In genomic region chr1:196896355-196896754, GRCh38 we compare ENCODE assay signal across 23 cellular contexts. TPM values are rescaled to one million over a fixed set of nuclear protein-coding genes. Genes with fewer than 3 reads are reported as not detected.
"Had no signal": no experiment of that assay in that cellular context is flagged by ENCODE, and none has a peak within 500 bp of the region (broad histone marks: within the 10 kb centered on the region; RNA-seq: fewer than 3 reads in every experiment).

No MANE protein-coding gene starts in this region.

- H3K9me3 ChIP-seq: body of pancreas, gastrocnemius medialis, left ventricle myocardium inferior, neutrophil, ovary, prostate gland, tibial nerve had no signal

- H3K27ac Mint-ChIP-seq: activated naive CD4-positive, alpha-beta T cell treated with anti-CD3 and anti-CD28 coated beads, Interleukin-2, amount 50 U/mL, for 24 hours; mesothelial cell of epicardium; natural killer cell; stimulated activated naive CD8-positive, alpha-beta T cell treated with anti-CD3 and anti-CD28 coated beads, Interleukin-15, amount 100 ng/mL, for 72 hours had no signal

- H3K36me3 ChIP-seq: gastrocnemius medialis, left ventricle myocardium inferior, neutrophil, ovary, prostate gland, tibial nerve had no signal

- H3K27ac ChIP-seq: body of pancreas, gastrocnemius medialis, left ventricle myocardium inferior, neutrophil, ovary, prostate gland, tibial nerve had no signal

- H3K27me3 ChIP-seq: body of pancreas, gastrocnemius medialis, ovary, tibial nerve had no signal

- H3K4me3 Mint-ChIP-seq: activated naive CD4-positive, alpha-beta T cell treated with anti-CD3 and anti-CD28 coated beads, Interleukin-2, amount 50 U/mL, for 24 hours; mesothelial cell of epicardium; natural killer cell; stimulated activated naive CD8-positive, alpha-beta T cell treated with anti-CD3 and anti-CD28 coated beads, Interleukin-15, amount 100 ng/mL, for 72 hours had no signal

- H3K4me3 ChIP-seq: body of pancreas, gastrocnemius medialis, left ventricle myocardium inferior, ovary, prostate gland had no signal

- DNase-seq: activated gamma-delta T cell treated with Interleukin-2 at 50 U/mL for 16 hours; activated T-cell treated with anti-CD3 and anti-CD28 coated beads, Interleukin-2, amount 50 U/mL, for 1 hour; body of pancreas; caudate nucleus; effector memory CD4-positive, alpha-beta T cell; gastrocnemius medialis; hippocampal formation; kidney glomerular epithelial cell; left ventricle myocardium inferior; mammary epithelial cell; natural killer cell; ovary; stimulated activated CD4-positive, alpha-beta T cell treated with anti-CD3 and anti-CD28 coated beads, Interleukin-12 subunit alpha, Interleukin-12 subunit beta, amount 100 ng/mL, for 4 hours; stimulated activated CD4-positive, alpha-beta T cell treated with anti-CD3 and anti-CD28 coated beads, Interleukin-4, amount 100 ng/mL, for 4 hours; stimulated activated naive CD8-positive, alpha-beta T cell treated with anti-CD3 and anti-CD28 coated beads, Interleukin-15, amount 100 ng/mL, for 72 hours had no signal

- H3K36me3 Mint-ChIP-seq: activated naive CD4-positive, alpha-beta T cell treated with anti-CD3 and anti-CD28 coated beads, Interleukin-2, amount 50 U/mL, for 24 hours; mesothelial cell of epicardium; natural killer cell had no signal

- H3K9me3 Mint-ChIP-seq: activated naive CD4-positive, alpha-beta T cell treated with anti-CD3 and anti-CD28 coated beads, Interleukin-2, amount 50 U/mL, for 24 hours; mesothelial cell of epicardium; stimulated activated naive CD8-positive, alpha-beta T cell treated with anti-CD3 and anti-CD28 coated beads, Interleukin-15, amount 100 ng/mL, for 72 hours had no signal

- H3K4me1 Mint-ChIP-seq: activated naive CD4-positive, alpha-beta T cell treated with anti-CD3 and anti-CD28 coated beads, Interleukin-2, amount 50 U/mL, for 24 hours; mesothelial cell of epicardium; natural killer cell; stimulated activated naive CD8-positive, alpha-beta T cell treated with anti-CD3 and anti-CD28 coated beads, Interleukin-15, amount 100 ng/mL, for 72 hours had no signal

- H3K4me1 ChIP-seq: body of pancreas, gastrocnemius medialis, left ventricle myocardium inferior, prostate gland, tibial nerve had no signal

- ATAC-seq: body of pancreas; esophagus mucosa; gastrocnemius medialis; natural killer cell; stimulated activated naive CD8-positive, alpha-beta T cell treated with anti-CD3 and anti-CD28 coated beads, Interleukin-15, amount 100 ng/mL, for 72 hours had no signal

RNA-seq across cellular contexts. Expression of gene CFHR4, which starts 8.5 kb away (rescaled TPM):
- total RNA-seq: body of pancreas, dermis microvascular lymphatic vessel endothelial cell, endothelial cell of umbilical vein, esophagus mucosa, left ventricle myocardium inferior, mammary epithelial cell, mesothelial cell of epicardium, natural killer cell, ovary, prostate gland had no signal
- polyA plus RNA-seq: endothelial cell of umbilical vein, mammary epithelial cell, ovary had no signal

RNA-seq across cellular contexts. Expression of gene CFHR2, which starts 47.2 kb away (rescaled TPM):
- total RNA-seq: body of pancreas, dermis microvascular lymphatic vessel endothelial cell, endothelial cell of umbilical vein, esophagus mucosa, left ventricle myocardium inferior, mammary epithelial cell, mesothelial cell of epicardium, natural killer cell, prostate gland, tibial nerve had no signal
- polyA plus RNA-seq: endothelial cell of umbilical vein, mammary epithelial cell had no signal
